23 cellular contexts compared by ENCODE assay signal in genomic region chr15:70879386-70879785, GRCh38. TPM values are rescaled to one million over a fixed set of nuclear protein-coding genes. Genes with fewer than 3 reads are reported as not detected.
DNase-seq lines count a peak whose midpoint lies in the region; ATAC-seq, FAIRE-seq and TF ChIP-seq lines count a peak whose summit lies in the region.
"Had no signal": no experiment of that assay in that cellular context is flagged by ENCODE, and none has a peak within 500 bp of the region (broad histone marks: within the 10 kb centered on the region; RNA-seq: fewer than 3 reads in every experiment).

No MANE protein-coding gene starts in this region.

- H4K20me1 ChIP-seq in endothelial cell of umbilical vein (replicated peaks; ENCODE audit: control insufficient read depth, extremely low read depth, insufficient read depth, low read length), result no peaks in the 10 kb centered on the region

- TF ChIP-seq POLR2A in NB4 (IDR thresholded peaks at IDR 0.05; ENCODE audit: extremely low read depth, insufficient read length) (no peak), endothelial cell of umbilical vein (IDR thresholded peaks at IDR 0.05; ENCODE audit: low read depth, low read length) (no peak), stomach (IDR thresholded peaks at IDR 0.05) (no peak)

- 38 to 75% (median 66%) methylated on average over 2 of the region's 2 CpGs for WGBS in stomach, 5 donors

- intact Hi-C loops in endothelial cell of umbilical vein (cut with micrococcal nuclease) (no loop called here), stomach (cut with DNase I; ENCODE audit: low total_unique reads) (no loop called here)

- no peak for ATAC-seq in HG03025 (IDR thresholded peaks at IDR 0.05; ENCODE audit: low FRiP score, unreplicated experiment)
- ATAC-seq in omental fat pad (ENCODE audit: low FRiP score), result no peak
- ATAC-seq: GM12878; left colon; right lobe of liver; Right ventricle myocardium inferior; stimulated activated naive CD8-positive, alpha-beta T cell treated with anti-CD3 and anti-CD28 coated beads, Interleukin-15, amount 100 ng/mL, for 72 hours had no signal

- H3K4me2 ChIP-seq in endothelial cell of umbilical vein (ENCODE audit: insufficient read depth, low read length), result peak overlapping the region; percentile 31

- H3K4me1 ChIP-seq in endothelial cell of umbilical vein (ENCODE audit: control insufficient read depth, extremely low read depth, insufficient read depth, low read length) (peaks cover 8% of the 10 kb centered on the region), stomach (peaks cover 0 to 6% (median 0%) of the 10 kb centered on the region in 4 donors)
- H3K4me1 ChIP-seq: ascending aorta, upper lobe of left lung had no signal

- H3K79me2 ChIP-seq in endothelial cell of umbilical vein (ENCODE audit: control insufficient read depth, insufficient read depth, low read length), result no peaks in the 10 kb centered on the region

- no peak overlapping the region for H3K27ac ChIP-seq in endothelial cell of umbilical vein (ENCODE audit: insufficient read depth, low read depth, low read length)
- no peak overlapping the region for H3K27ac ChIP-seq in stomach
- H3K27ac ChIP-seq: ascending aorta, right lobe of liver, upper lobe of left lung had no signal

- no peak for TF ChIP-seq EP300 in stomach (IDR thresholded peaks at IDR 0.05)

- no peak overlapping the region for H3K4me3 ChIP-seq in NB4 (ENCODE audit: low read depth, low read length)
- no peak overlapping the region for H3K4me3 ChIP-seq in endothelial cell of umbilical vein (replicated peaks in 1 of 3; ENCODE audit: insufficient read depth in 1 of 3, low read depth in 1 of 3, low read length in 3 of 3)
- no peak overlapping the region for H3K4me3 ChIP-seq in stomach
- H3K4me3 ChIP-seq: ascending aorta, GM12878, right lobe of liver, upper lobe of left lung had no signal

- H3K36me3 ChIP-seq in endothelial cell of umbilical vein (ENCODE audit: control insufficient read depth in 2 of 2, extremely low read depth in 1 of 2, insufficient read depth in 2 of 2, low read length in 2 of 2) (no peaks in the 10 kb centered on the region), stomach (no peaks in the 10 kb centered on the region)
- H3K36me3 ChIP-seq: right lobe of liver, upper lobe of left lung had no signal

- no TSS peak for BruUV-seq in endothelial cell of umbilical vein (replicated peaks; lab: Mats Ljungman, UMichigan)

- DNase-seq in EL (peak; percentile 90), NB4 (ENCODE audit: low read depth) (peak; percentile 21), endothelial cell of umbilical vein (ENCODE audit: low read depth, low spot score) (peak; percentile 88), pulmonary artery endothelial cell (ENCODE audit: low read depth, low spot score) (peak; percentile 49), stomach (no peak), GDM1 (lab: John Stamatoyannopoulos, UW) (no peak), omental fat pad (ENCODE audit: low spot score) (no peak)
- DNase-seq: activated CD4-positive, alpha-beta T cell treated with anti-CD3 and anti-CD28 coated beads, Interleukin-2, amount 50 U/mL, for 1 hour; activated naive CD4-positive, alpha-beta T cell treated with Interleukin-2 at 50 U/mL for 16 hours; left colon; NCI-H1694; NCI-H446; right lobe of liver; stimulated activated CD4-positive, alpha-beta T cell treated with anti-CD3 and anti-CD28 coated beads, Interleukin-1b, Interleukin-23, amount 100 ng/mL, for 48 hours; stimulated activated naive CD8-positive, alpha-beta T cell treated with anti-CD3 and anti-CD28 coated beads, Interleukin-15, amount 100 ng/mL, for 72 hours; upper lobe of left lung had no signal

- no peaks in the 10 kb centered on the region for H3K9me1 ChIP-seq in endothelial cell of umbilical vein (replicated peaks; ENCODE audit: control insufficient read depth, extremely low read depth, insufficient read depth, low read length)

- H3K9me3 ChIP-seq in endothelial cell of umbilical vein (replicated peaks; ENCODE audit: control insufficient read depth, insufficient read depth, low read length), result no peaks in the 10 kb centered on the region
- no peaks in the 10 kb centered on the region for H3K9me3 ChIP-seq in stomach
- H3K9me3 ChIP-seq: ascending aorta, right lobe of liver, upper lobe of left lung had no signal

- TF ChIP-seq CTCF in NB4 (IDR thresholded peaks at IDR 0.05; ENCODE audit: low read depth, low read length), result no peak
- no peak for TF ChIP-seq CTCF in endothelial cell of umbilical vein (IDR thresholded peaks at IDR 0.05; ENCODE audit: extremely low read depth in 1 of 2, insufficient read depth in 1 of 2, low read depth in 1 of 2, low read length in 2 of 2)
- TF ChIP-seq CTCF in stomach (IDR thresholded peaks at IDR 0.05), result no peak
- TF ChIP-seq CTCF in omental fat pad (IDR thresholded peaks at IDR 0.05), result no peak

- dilution Hi-C loops in endothelial cell of umbilical vein (cut with MboI; ENCODE audit: extremely low pct_ligation_motif_present, low sequenced_read_pairs), result no loop called here

- POLR2A ChIA-PET in endothelial cell of umbilical vein (lab: Charles Lee), result no interaction called here

- CTCF ChIA-PET in endothelial cell of umbilical vein (lab: Charles Lee), result interaction anchor here (0.6 to 5.7 kb wide), 11 partner anchors 8 to 865 kb away, joined by 3 to 43 read pairs (median 4); partner anchors contain the start of genes LRRC49 and THAP10

- H3K9ac ChIP-seq in endothelial cell of umbilical vein (replicated peaks; ENCODE audit: extremely low read depth, insufficient read depth, low read length), result no peak overlapping the region

- peak; percentile 58 for FAIRE-seq in endothelial cell of umbilical vein (lab: Jason Lieb, UNC)
- FAIRE-seq: colon, frontal cortex, G401.6, GM12878 had no signal

- H2AFZ ChIP-seq in endothelial cell of umbilical vein (ENCODE audit: low read depth, low read length), result peak overlapping the region; percentile 51

- H3K27me3 ChIP-seq in endothelial cell of umbilical vein (ENCODE audit: control insufficient read depth in 2 of 2, insufficient read depth in 2 of 2, low read length in 2 of 2) (no peaks in the 10 kb centered on the region), stomach (no peaks in the 10 kb centered on the region)
- H3K27me3 ChIP-seq: ascending aorta, right lobe of liver, upper lobe of left lung had no signal

TF ChIP-seq in endothelial cell of umbilical vein, 7 proteins besides CTCF, POLR2A, EP300 and RAD21 (continues in another document):
- TF ChIP-seq FOS (IDR thresholded peaks at IDR 0.05; ENCODE audit: borderline replicate concordance, insufficient read depth, low read length) (peak; percentile 69), MYC (IDR thresholded peaks at IDR 0.05; ENCODE audit: low read depth, low read length) (no peak), EZH2 (IDR thresholded peaks at IDR 0.05; ENCODE audit: borderline replicate concordance, low read depth, low read length, severe bottlenecking) (no peak), GATA2 (IDR thresholded peaks at IDR 0.05; ENCODE audit: insufficient read depth, insufficient read length, low read depth, low read length) (no peak), JUN (IDR thresholded peaks at IDR 0.05; ENCODE audit: borderline replicate concordance, insufficient read depth, insufficient read length, low read depth) (peak; percentile 18), POLR2AphosphoS5 (IDR thresholded peaks at IDR 0.05; ENCODE audit: insufficient read depth, low read depth, low read length) (no peak)

RNA-seq across cellular contexts. Expression of gene THAP10, which starts 12.8 kb away (rescaled TPM):
- 2.7 and 4.0 TPM in 2 replicates for total RNA-seq in endothelial cell of umbilical vein
- 1.7 TPM in 2 replicates for polyA plus RNA-seq in endothelial cell of umbilical vein
- 2.3 and 2.4 TPM in 2 replicates for polyA plus RNA-seq in endothelial cell of umbilical vein (2011; cell fraction: cytosol; rRNA removed)
- 1.5 and 1.9 TPM in 2 replicates for polyA plus RNA-seq in endothelial cell of umbilical vein (2011; cell fraction: nucleus; rRNA removed)
- 2.0 and 2.7 TPM in 2 replicates for polyA plus RNA-seq in endothelial cell of umbilical vein (2012)
- polyA minus RNA-seq in endothelial cell of umbilical vein, result 0.74 and 0.78 TPM in 2 replicates
- 1.1 TPM for polyA minus RNA-seq in endothelial cell of umbilical vein (2011; cell fraction: cytosol; rRNA and poly(A)+ RNA removed)
- polyA minus RNA-seq in endothelial cell of umbilical vein (2011; cell fraction: nucleus; rRNA and poly(A)+ RNA removed), result 1.3 and 1.9 TPM in 2 replicates
- 1.2 and 3.3 TPM in 2 replicates for total RNA-seq in pulmonary artery endothelial cell
- 1 to 10 TPM in 3 of 5 donors, under 1 TPM in 1, not detected in 1; 0.72 to 4.5 (median 2.1) TPM for total RNA-seq in stomach
- 1 to 10 TPM; 1.9 to 3.4 (median 2.5) TPM for polyA plus RNA-seq in stomach
- total RNA-seq in omental fat pad, result 1 to 10 TPM in 2 of 4 donors, under 1 TPM in 2; 0.48 to 3.5 (median 1.1) TPM

RNA-seq across cellular contexts. Expression of gene LRRC49, which starts 13.2 kb away (rescaled TPM):
- total RNA-seq in endothelial cell of umbilical vein, result 6.6 and 7.4 TPM in 2 replicates
- polyA plus RNA-seq in endothelial cell of umbilical vein, result 3.0 and 3.7 TPM in 2 replicates
- 3.8 and 3.9 TPM in 2 replicates for polyA plus RNA-seq in endothelial cell of umbilical vein (2011; cell fraction: cytosol; rRNA removed)
- 9.0 and 9.5 TPM in 2 replicates for polyA plus RNA-seq in endothelial cell of umbilical vein (2011; cell fraction: nucleus; rRNA removed)
- polyA plus RNA-seq in endothelial cell of umbilical vein (2012), result 4.2 and 5.4 TPM in 2 replicates
- polyA minus RNA-seq in endothelial cell of umbilical vein, result 10.7 and 16.1 TPM in 2 replicates
- polyA minus RNA-seq in endothelial cell of umbilical vein (2011; cell fraction: cytosol; rRNA and poly(A)+ RNA removed), result 3.0 TPM
- 54.5 and 62.8 TPM in 2 replicates for polyA minus RNA-seq in endothelial cell of umbilical vein (2011; cell fraction: nucleus; rRNA and poly(A)+ RNA removed)
- 5.6 and 6.1 TPM in 2 replicates for total RNA-seq in pulmonary artery endothelial cell
- 10 to 100 TPM in 3 of 5 donors, 1 to 10 TPM in 1, under 1 TPM in 1; 0.87 to 63.8 (median 14.8) TPM for total RNA-seq in stomach
- 1 to 10 TPM; 4.0 to 8.6 (median 5.8) TPM for polyA plus RNA-seq in stomach
- total RNA-seq in omental fat pad, result 1 to 10 TPM; 2.5 to 7.1 (median 5.0) TPM

RNA-seq across cellular contexts. Expression of gene LARP6, which starts 25.4 kb away (rescaled TPM):
- total RNA-seq in endothelial cell of umbilical vein (16.9 and 25.2 TPM in 2 replicates), pulmonary artery endothelial cell (11.4 and 23.9 TPM in 2 replicates), stomach (100 to 1,000 TPM in 1 of 5 donors, 10 to 100 TPM in 3, 1 to 10 TPM in 1; 9.8 to 127 (median 13.2) TPM), omental fat pad (100 to 1,000 TPM in 1 of 4 donors, 10 to 100 TPM in 3; 56.6 to 105 (median 76.3) TPM)
- polyA plus RNA-seq in endothelial cell of umbilical vein (56.1 and 56.2 TPM in 2 replicates), stomach (10 to 100 TPM; 12.7 to 34.6 (median 27.2) TPM)
- 29.0 and 35.2 TPM in 2 replicates for polyA plus RNA-seq in endothelial cell of umbilical vein (2011; cell fraction: cytosol; rRNA removed)
- polyA plus RNA-seq in endothelial cell of umbilical vein (2011; cell fraction: nucleus; rRNA removed), result 24.3 and 26.0 TPM in 2 replicates
- polyA plus RNA-seq in endothelial cell of umbilical vein (2012), result 43.5 and 47.5 TPM in 2 replicates
- 47.4 and 56.0 TPM in 2 replicates for polyA minus RNA-seq in endothelial cell of umbilical vein
- 9.9 TPM for polyA minus RNA-seq in endothelial cell of umbilical vein (2011; cell fraction: cytosol; rRNA and poly(A)+ RNA removed)
- polyA minus RNA-seq in endothelial cell of umbilical vein (2011; cell fraction: nucleus; rRNA and poly(A)+ RNA removed), result 21.9 and 32.1 TPM in 2 replicates

Comparison
In these comparisons a context has a peak if more than half of its experiments do, and no peak if none do; other contexts are left out.
1. DNase-seq: peak in EL (single experiment), NB4 (single experiment), endothelial cell of umbilical vein (single experiment) and pulmonary artery endothelial cell (single experiment); none in stomach (single experiment), GDM1 (single experiment) and omental fat pad (single experiment).